Comparison of ENCODE assay signal across 1 cellular context in the genomic region with DNA sequence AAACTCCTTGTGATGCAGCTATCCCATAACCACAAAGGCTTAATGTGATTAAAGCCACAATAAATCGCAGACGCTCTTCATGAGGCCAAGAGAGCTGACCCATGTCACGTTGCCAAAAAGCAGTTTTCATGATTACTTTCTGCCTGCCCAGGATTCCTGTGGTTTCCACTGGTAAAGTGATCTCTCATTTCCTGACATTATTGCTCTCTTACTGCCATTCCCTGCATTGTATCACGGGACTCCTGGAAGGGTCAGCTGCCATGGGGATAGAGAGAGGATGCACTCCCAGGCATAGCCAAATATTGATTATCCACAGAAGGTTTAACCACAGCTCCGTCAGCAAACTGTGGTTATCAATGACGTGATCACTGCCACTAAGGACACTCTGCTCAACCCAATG.
TF ChIP-seq lines count a peak whose summit lies in the region.

No MANE protein-coding gene starts in this region.

TF ChIP-seq in HEK293, 187 proteins besides CTCF, POLR2A, EP300 and RAD21 (continued from another document and continues in another):
- TF ChIP-seq, protein P1, sequence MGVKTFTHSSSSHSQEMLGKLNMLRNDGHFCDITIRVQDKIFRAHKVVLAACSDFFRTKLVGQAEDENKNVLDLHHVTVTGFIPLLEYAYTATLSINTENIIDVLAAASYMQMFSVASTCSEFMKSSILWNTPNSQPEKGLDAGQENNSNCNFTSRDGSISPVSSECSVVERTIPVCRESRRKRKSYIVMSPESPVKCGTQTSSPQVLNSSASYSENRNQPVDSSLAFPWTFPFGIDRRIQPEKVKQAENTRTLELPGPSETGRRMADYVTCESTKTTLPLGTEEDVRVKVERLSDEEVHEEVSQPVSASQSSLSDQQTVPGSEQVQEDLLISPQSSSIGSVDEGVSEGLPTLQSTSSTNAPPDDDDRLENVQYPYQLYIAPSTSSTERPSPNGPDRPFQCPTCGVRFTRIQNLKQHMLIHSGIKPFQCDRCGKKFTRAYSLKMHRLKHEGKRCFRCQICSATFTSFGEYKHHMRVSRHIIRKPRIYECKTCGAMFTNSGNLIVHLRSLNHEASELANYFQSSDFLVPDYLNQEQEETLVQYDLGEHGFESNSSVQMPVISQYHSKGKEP (tag by site-specific recombination; IDR thresholded peaks at IDR 0.05) = peak; percentile 91
- TF ChIP-seq IKZF3 (tag by site-specific recombination; IDR thresholded peaks at IDR 0.05) (peak; percentile 57; the same call in 1 of the 2 replicates), ZBTB11 (tag by site-specific recombination; conservative IDR thresholded peaks at IDR 0.05; ENCODE audit: low read depth) (no peak), GLI2 (tag by site-specific recombination; IDR thresholded peaks at IDR 0.05; ENCODE audit: borderline replicate concordance, low read depth) (peak; percentile 27; the same call in 1 of the 2 replicates), ZNF600 (tag by site-specific recombination; IDR thresholded peaks at IDR 0.05) (0 out of 2 replicates have a peak, but pooled peaks have one; percentile 45), ZNF324 (tag by site-specific recombination; IDR thresholded peaks at IDR 0.05) (no peak), ZNF266 (tag by site-specific recombination; IDR thresholded peaks at IDR 0.05; ENCODE audit: low read depth) (no peak), ZNF140 (tag by site-specific recombination; IDR thresholded peaks at IDR 0.05) (no peak), ZNF473 (tag by site-specific recombination; IDR thresholded peaks at IDR 0.05) (no peak), KLF7 (tag by site-specific recombination; IDR thresholded peaks at IDR 0.05; ENCODE audit: borderline replicate concordance) (no peak), ZNF37A (tag by site-specific recombination; IDR thresholded peaks at IDR 0.05) (no peak), ZBTB10 (tag by site-specific recombination; IDR thresholded peaks at IDR 0.05) (no peak), ZFP41 (tag by site-specific recombination; IDR thresholded peaks at IDR 0.05; ENCODE audit: borderline replicate concordance) (no peak), MZF1 (tag by site-specific recombination; IDR thresholded peaks at IDR 0.05; ENCODE audit: borderline replicate concordance) (peak; percentile 90), ZSCAN23 (tag by site-specific recombination; IDR thresholded peaks at IDR 0.05) (0 out of 2 replicates have a peak, but pooled peaks have one; percentile 67), ZNF747 (tag by site-specific recombination; IDR thresholded peaks at IDR 0.05) (no peak), TSHZ1 (tag by site-specific recombination; IDR thresholded peaks at IDR 0.05; ENCODE audit: borderline replicate concordance) (peak; percentile 95), ZNF626 (tag by site-specific recombination; IDR thresholded peaks at IDR 0.05) (no peak), ZNF645 (tag by site-specific recombination; IDR thresholded peaks at IDR 0.05) (no peak), ZNF394 (tag by site-specific recombination; IDR thresholded peaks at IDR 0.05; ENCODE audit: borderline replicate concordance) (peak; percentile 77), ZNF184 (tag by site-specific recombination; IDR thresholded peaks at IDR 0.05) (no peak; the same call in 1 of the 2 replicates), ZNF785 (tag by site-specific recombination; IDR thresholded peaks at IDR 0.05) (no peak), ZNF639 (tag by site-specific recombination; IDR thresholded peaks at IDR 0.05) (peak; percentile 74), ZNF561 (tag by site-specific recombination; IDR thresholded peaks at IDR 0.05; ENCODE audit: borderline replicate concordance) (no peak), OVOL3 (tag by site-specific recombination; IDR thresholded peaks at IDR 0.05) (peak; percentile 82; the same call in 1 of the 2 replicates), GFI1B (tag by site-specific recombination; IDR thresholded peaks at IDR 0.05) (peak; percentile 93)
- TF ChIP-seq, protein P2, sequence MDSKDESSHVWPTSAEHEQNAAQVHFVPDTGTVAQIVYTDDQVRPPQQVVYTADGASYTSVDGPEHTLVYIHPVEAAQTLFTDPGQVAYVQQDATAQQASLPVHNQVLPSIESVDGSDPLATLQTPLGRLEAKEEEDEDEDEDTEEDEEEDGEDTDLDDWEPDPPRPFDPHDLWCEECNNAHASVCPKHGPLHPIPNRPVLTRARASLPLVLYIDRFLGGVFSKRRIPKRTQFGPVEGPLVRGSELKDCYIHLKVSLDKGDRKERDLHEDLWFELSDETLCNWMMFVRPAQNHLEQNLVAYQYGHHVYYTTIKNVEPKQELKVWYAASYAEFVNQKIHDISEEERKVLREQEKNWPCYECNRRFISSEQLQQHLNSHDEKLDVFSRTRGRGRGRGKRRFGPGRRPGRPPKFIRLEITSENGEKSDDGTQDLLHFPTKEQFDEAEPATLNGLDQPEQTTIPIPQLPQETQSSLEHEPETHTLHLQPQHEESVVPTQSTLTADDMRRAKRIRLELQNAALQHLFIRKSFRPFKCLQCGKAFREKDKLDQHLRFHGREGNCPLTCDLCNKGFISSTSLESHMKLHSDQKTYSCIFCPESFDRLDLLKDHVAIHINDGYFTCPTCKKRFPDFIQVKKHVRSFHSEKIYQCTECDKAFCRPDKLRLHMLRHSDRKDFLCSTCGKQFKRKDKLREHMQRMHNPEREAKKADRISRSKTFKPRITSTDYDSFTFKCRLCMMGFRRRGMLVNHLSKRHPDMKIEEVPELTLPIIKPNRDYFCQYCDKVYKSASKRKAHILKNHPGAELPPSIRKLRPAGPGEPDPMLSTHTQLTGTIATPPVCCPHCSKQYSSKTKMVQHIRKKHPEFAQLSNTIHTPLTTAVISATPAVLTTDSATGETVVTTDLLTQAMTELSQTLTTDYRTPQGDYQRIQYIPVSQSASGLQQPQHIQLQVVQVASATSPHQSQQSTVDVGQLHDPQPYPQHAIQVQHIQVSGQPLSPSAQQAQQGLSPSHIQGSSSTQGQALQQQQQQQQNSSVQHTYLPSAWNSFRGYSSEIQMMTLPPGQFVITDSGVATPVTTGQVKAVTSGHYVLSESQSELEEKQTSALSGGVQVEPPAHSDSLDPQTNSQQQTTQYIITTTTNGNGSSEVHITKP (tag by site-specific recombination; IDR thresholded peaks at IDR 0.05) = peak; percentile 64
- TF ChIP-seq, protein P3, sequence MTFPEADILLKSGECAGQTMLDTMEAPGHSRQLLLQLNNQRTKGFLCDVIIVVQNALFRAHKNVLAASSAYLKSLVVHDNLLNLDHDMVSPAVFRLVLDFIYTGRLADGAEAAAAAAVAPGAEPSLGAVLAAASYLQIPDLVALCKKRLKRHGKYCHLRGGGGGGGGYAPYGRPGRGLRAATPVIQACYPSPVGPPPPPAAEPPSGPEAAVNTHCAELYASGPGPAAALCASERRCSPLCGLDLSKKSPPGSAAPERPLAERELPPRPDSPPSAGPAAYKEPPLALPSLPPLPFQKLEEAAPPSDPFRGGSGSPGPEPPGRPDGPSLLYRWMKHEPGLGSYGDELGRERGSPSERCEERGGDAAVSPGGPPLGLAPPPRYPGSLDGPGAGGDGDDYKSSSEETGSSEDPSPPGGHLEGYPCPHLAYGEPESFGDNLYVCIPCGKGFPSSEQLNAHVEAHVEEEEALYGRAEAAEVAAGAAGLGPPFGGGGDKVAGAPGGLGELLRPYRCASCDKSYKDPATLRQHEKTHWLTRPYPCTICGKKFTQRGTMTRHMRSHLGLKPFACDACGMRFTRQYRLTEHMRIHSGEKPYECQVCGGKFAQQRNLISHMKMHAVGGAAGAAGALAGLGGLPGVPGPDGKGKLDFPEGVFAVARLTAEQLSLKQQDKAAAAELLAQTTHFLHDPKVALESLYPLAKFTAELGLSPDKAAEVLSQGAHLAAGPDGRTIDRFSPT (tag by site-specific recombination; IDR thresholded peaks at IDR 0.05) = no peak
- TF ChIP-seq, protein P4, sequence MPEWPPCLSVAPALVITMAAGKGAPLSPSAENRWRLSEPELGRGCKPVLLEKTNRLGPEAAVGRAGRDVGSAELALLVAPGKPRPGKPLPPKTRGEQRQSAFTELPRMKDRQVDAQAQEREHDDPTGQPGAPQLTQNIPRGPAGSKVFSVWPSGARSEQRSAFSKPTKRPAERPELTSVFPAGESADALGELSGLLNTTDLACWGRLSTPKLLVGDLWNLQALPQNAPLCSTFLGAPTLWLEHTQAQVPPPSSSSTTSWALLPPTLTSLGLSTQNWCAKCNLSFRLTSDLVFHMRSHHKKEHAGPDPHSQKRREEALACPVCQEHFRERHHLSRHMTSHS (tag by site-specific recombination; IDR thresholded peaks at IDR 0.05) = no peak
